ENCODE assay signal across 8 cellular contexts in the genomic region with DNA sequence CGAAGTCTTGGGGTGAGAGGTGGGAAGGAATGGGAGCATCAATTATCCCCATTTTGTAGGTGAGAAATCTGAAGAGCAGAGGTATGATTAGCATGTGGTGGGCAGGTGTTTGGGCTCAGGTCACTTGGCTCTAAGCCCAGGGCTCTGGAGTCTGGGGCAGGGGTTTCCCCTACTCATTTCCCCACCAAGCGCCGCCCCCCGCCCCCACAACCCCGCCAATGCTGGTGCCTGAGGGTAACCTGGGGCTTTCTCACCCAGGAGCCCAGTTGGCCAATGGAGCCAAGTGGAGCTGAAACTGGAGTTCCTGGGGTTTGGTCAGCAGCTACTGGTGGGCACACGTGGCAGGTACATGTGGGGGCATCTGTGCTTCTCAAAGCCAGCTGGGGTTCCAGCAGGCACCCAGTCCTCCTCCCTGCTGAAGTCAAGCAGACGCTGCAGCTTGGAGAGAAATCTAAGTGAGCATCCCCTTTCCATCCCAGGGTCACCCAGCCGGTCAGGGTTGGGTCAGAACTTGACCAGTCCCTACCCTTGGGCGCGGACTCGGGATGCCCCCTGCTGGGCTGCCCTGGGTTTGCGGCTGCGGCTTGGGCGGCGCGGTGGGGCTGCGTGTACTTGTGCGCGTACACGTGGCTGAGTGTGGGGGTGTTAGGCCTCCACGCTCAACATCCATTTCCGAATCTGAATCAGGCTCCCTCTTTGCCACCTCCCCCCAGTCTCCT. TPM values are rescaled to one million over a fixed set of nuclear protein-coding genes. Genes with fewer than 3 reads are reported as not detected.
DNase-seq lines count a peak whose midpoint lies in the region; TF ChIP-seq lines count a peak whose summit lies in the region.

No MANE protein-coding gene starts in this region.

- peaks cover 79% of the 10 kb centered on the region for H3K27me3 Mint-ChIP-seq in neural crest cell (ENCODE audit: low read depth)

- DNase-seq in CD1c-positive myeloid dendritic cell (ENCODE audit: extremely low spot score) (peak; percentile 30), LHCN-M2 (ENCODE audit: low read depth) (peak; percentile 19), brain microvascular endothelial cell (no peak), neural crest cell (ENCODE audit: low read depth, low spot score) (peak; percentile 52), HuH-7 (ENCODE audit: low spot score) (no peak), NCI-H2171 (lab: John Stamatoyannopoulos, UW) (no peak), NCI-H524 (lab: John Stamatoyannopoulos, UW) (no peak), ovary (no peak)

- WGBS in ovary, 3 donors = 39 to 44% (median 39%) methylated on average over 22 of the region's 22 CpGs

- intact Hi-C loops in ovary (cut with DNase I) = no loop called here

- H3K27me3 ChIP-seq in brain microvascular endothelial cell (replicated peaks) (peaks cover 41% of the 10 kb centered on the region), ovary (no peaks in the 10 kb centered on the region)

- peak overlapping the region; percentile 45 for H3K4me3 Mint-ChIP-seq in neural crest cell

- H3K36me3 ChIP-seq in brain microvascular endothelial cell (replicated peaks) = no peaks in the 10 kb centered on the region
- no peaks in the 10 kb centered on the region for H3K36me3 ChIP-seq in ovary

- H3K27ac ChIP-seq in brain microvascular endothelial cell (no peak overlapping the region), ovary (no peak overlapping the region)

- in situ Hi-C loops in brain microvascular endothelial cell (cut with HindIII; ENCODE audit: low pct_ligation_motif_present, low sequenced_read_pairs) = loop anchor here (25.0 kb wide), 1 partner anchor 89 kb away; a partner anchor contains a TSS

- TF ChIP-seq CTCF in brain microvascular endothelial cell (IDR thresholded peaks at IDR 0.05; ENCODE audit: low read depth, low read length, missing control alignments) = peak; percentile 70
- peak; percentile 59 for TF ChIP-seq CTCF in neural crest cell (conservative IDR thresholded peaks at IDR 0.05)
- TF ChIP-seq CTCF in ovary (IDR thresholded peaks at IDR 0.05) = no peak

- H3K4me1 Mint-ChIP-seq in neural crest cell = peaks cover 45% of the 10 kb centered on the region

- H3K9me3 Mint-ChIP-seq in neural crest cell = no peaks in the 10 kb centered on the region

- H3K36me3 Mint-ChIP-seq in neural crest cell (ENCODE audit: low read depth) = no peaks in the 10 kb centered on the region

- peaks cover 4% of the 10 kb centered on the region for H3K4me1 ChIP-seq in ovary (ENCODE audit: insufficient read depth)

- no peak overlapping the region for H3K27ac Mint-ChIP-seq in neural crest cell (ENCODE audit: unreplicated experiment)

- H3K4me3 ChIP-seq in brain microvascular endothelial cell (ENCODE audit: low read depth, low read length) (no peak overlapping the region), ovary (no peak overlapping the region)

- TF ChIP-seq POLR2A in ovary (IDR thresholded peaks at IDR 0.05) = no peak

- no peak for TF ChIP-seq EP300 in ovary (IDR thresholded peaks at IDR 0.05)

- H3K9me3 ChIP-seq in ovary = peaks cover 0 to 3% of the 10 kb centered on the region in 2 donors

RNA-seq across cellular contexts. Expression of a gene that starts 1.6 kb away (rescaled TPM):
- total RNA-seq in LHCN-M2 (2014; rRNA removed) = not detected in 2 replicates
- not detected for polyA plus RNA-seq in LHCN-M2 (2012)
- not detected in 2 replicates for total RNA-seq in neural crest cell
- not detected for total RNA-seq in ovary
- polyA plus RNA-seq in ovary = not detected

RNA-seq across cellular contexts. Expression of a gene that starts 42.1 kb away (rescaled TPM):
- 121 and 132 TPM in 2 replicates for total RNA-seq in LHCN-M2 (2014; rRNA removed)
- 231 TPM for polyA plus RNA-seq in LHCN-M2 (2012)
- 181 and 185 TPM in 2 replicates for total RNA-seq in neural crest cell
- 100 to 1,000 TPM in 3 of 7 donors, 10 to 100 TPM in 4; 69.0 to 430 (median 97.7) TPM for total RNA-seq in ovary
- polyA plus RNA-seq in ovary = 100 to 1,000 TPM in 1 of 2 donors, 10 to 100 TPM in 1; 90.0 to 126 TPM

Comparison
In these comparisons a context has a peak if more than half of its experiments do, and no peak if none do; other contexts are left out.
1. DNase-seq: peak in CD1c-positive myeloid dendritic cell (single experiment), LHCN-M2 (single experiment) and neural crest cell (single experiment); none in brain microvascular endothelial cell (single experiment), HuH-7 (single experiment), NCI-H2171 (single experiment), NCI-H524 (0 of 2) and ovary (0 of 5).
2. CTCF ChIP-seq: peak in brain microvascular endothelial cell (single experiment) and neural crest cell (single experiment); none in ovary (0 of 3).